ENCODE assay signal across 1 cellular context in genomic region chr10:74901867-74902439, GRCh38.
TF ChIP-seq lines count a peak whose summit lies in the region.

No MANE protein-coding gene starts in this region.

TF ChIP-seq in K562, 482 proteins besides CTCF, POLR2A, EP300 and RAD21 (continued from another document):
- TF ChIP-seq, protein P1, sequence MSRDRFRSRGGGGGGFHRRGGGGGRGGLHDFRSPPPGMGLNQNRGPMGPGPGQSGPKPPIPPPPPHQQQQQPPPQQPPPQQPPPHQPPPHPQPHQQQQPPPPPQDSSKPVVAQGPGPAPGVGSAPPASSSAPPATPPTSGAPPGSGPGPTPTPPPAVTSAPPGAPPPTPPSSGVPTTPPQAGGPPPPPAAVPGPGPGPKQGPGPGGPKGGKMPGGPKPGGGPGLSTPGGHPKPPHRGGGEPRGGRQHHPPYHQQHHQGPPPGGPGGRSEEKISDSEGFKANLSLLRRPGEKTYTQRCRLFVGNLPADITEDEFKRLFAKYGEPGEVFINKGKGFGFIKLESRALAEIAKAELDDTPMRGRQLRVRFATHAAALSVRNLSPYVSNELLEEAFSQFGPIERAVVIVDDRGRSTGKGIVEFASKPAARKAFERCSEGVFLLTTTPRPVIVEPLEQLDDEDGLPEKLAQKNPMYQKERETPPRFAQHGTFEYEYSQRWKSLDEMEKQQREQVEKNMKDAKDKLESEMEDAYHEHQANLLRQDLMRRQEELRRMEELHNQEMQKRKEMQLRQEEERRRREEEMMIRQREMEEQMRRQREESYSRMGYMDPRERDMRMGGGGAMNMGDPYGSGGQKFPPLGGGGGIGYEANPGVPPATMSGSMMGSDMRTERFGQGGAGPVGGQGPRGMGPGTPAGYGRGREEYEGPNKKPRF (IDR thresholded peaks at IDR 0.05; ENCODE audit: low read depth, low read length) = no peak
- no peak for TF ChIP-seq SAFB2 (IDR thresholded peaks at IDR 0.05; ENCODE audit: borderline replicate concordance, low read depth, low read length, severe bottlenecking)
- TF ChIP-seq, protein P2, sequence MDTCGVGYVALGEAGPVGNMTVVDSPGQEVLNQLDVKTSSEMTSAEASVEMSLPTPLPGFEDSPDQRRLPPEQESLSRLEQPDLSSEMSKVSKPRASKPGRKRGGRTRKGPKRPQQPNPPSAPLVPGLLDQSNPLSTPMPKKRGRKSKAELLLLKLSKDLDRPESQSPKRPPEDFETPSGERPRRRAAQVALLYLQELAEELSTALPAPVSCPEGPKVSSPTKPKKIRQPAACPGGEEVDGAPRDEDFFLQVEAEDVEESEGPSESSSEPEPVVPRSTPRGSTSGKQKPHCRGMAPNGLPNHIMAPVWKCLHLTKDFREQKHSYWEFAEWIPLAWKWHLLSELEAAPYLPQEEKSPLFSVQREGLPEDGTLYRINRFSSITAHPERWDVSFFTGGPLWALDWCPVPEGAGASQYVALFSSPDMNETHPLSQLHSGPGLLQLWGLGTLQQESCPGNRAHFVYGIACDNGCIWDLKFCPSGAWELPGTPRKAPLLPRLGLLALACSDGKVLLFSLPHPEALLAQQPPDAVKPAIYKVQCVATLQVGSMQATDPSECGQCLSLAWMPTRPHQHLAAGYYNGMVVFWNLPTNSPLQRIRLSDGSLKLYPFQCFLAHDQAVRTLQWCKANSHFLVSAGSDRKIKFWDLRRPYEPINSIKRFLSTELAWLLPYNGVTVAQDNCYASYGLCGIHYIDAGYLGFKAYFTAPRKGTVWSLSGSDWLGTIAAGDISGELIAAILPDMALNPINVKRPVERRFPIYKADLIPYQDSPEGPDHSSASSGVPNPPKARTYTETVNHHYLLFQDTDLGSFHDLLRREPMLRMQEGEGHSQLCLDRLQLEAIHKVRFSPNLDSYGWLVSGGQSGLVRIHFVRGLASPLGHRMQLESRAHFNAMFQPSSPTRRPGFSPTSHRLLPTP (IDR thresholded peaks at IDR 0.05; ENCODE audit: borderline replicate concordance, extremely low read depth, insufficient read length) = no peak
- TF ChIP-seq ZNF134 (CRISPR knock-in tag; conservative IDR thresholded peaks at IDR 0.05) = no peak
- no peak for TF ChIP-seq ASH1L (IDR thresholded peaks at IDR 0.05; ENCODE audit: borderline replicate concordance, low read depth, partially characterized antibody)
TF ChIP-seq in K562: peak in this region for 0.
